In genomic region chr10:125084191-125085186, GRCh38 we compare ENCODE assay signal across 8 cellular contexts.
DNase-seq lines count a peak whose midpoint lies in the region; ATAC-seq and TF ChIP-seq lines count a peak whose summit lies in the region.

No MANE protein-coding gene starts in this region.

- H3K4me1 ChIP-seq in cardiac muscle cell (ENCODE audit: low read depth) (peaks cover 10% of the 10 kb centered on the region), sigmoid colon (peaks cover 0 to 52% (median 45%) of the 10 kb centered on the region in 4 donors)

- ATAC-seq in activated CD4-positive, CD25-positive, alpha-beta regulatory T cell treated with anti-CD3 and anti-CD28 coated beads, Interleukin-2, amount 50 U/mL, for 24 hours, result no peak
- ATAC-seq in HG03442 (IDR thresholded peaks at IDR 0.05; ENCODE audit: unreplicated experiment), result no peak

- peak; percentile 81 for DNase-seq in H4 (ENCODE audit: low spot score)
- DNase-seq in T1000 (lab: John Stamatoyannopoulos, UW), result peak; percentile 81
- peak in 1 of 2 donors; percentile 89 for DNase-seq in cardiac muscle cell (ENCODE audit: low read depth in 1 of 2, low spot score in 1 of 2)
- DNase-seq in sigmoid colon, result peak; percentile 65
- DNase-seq in NCI-H2081 treated with DMSO at 0.1 percent for 48 hours (lab: John Stamatoyannopoulos, UW), result no peak
- no peak for DNase-seq in SKM-1 (lab: John Stamatoyannopoulos, UW; ENCODE audit: unreplicated experiment)

- peak; percentile 39 for TF ChIP-seq CTCF in cardiac muscle cell (IDR thresholded peaks at IDR 0.05; ENCODE audit: low read depth, low read length)
- TF ChIP-seq CTCF in sigmoid colon (IDR thresholded peaks at IDR 0.05), result no peak

- H3K27ac ChIP-seq in cardiac muscle cell, result no peak overlapping the region
- H3K27ac ChIP-seq in sigmoid colon, result peak overlapping the region in 3 of 4 donors; percentile 19 to 81 (median 63)

- TF ChIP-seq EP300 in sigmoid colon (IDR thresholded peaks at IDR 0.05), result no peak

- TF ChIP-seq POLR2A in sigmoid colon (IDR thresholded peaks at IDR 0.05), result no peak

- no peaks in the 10 kb centered on the region for H3K36me3 ChIP-seq in cardiac muscle cell
- H3K36me3 ChIP-seq in sigmoid colon, result no peaks in the 10 kb centered on the region

- no peak overlapping the region for H3K4me3 ChIP-seq in cardiac muscle cell
- H3K4me3 ChIP-seq in sigmoid colon, result no peak overlapping the region

- intact Hi-C loops in sigmoid colon (cut with DNase I), result no loop called here

- H3K27me3 ChIP-seq in cardiac muscle cell, result no peaks in the 10 kb centered on the region
- H3K27me3 ChIP-seq in sigmoid colon, result no peaks in the 10 kb centered on the region

- H3K9me3 ChIP-seq in cardiac muscle cell (ENCODE audit: low read depth) (no peaks in the 10 kb centered on the region), sigmoid colon (no peaks in the 10 kb centered on the region)

- 84 to 87% methylated on average over 28 of the region's 28 CpGs for WGBS in sigmoid colon, 2 donors

Comparison
In these comparisons a context has a peak if more than half of its experiments do, and no peak if none do; other contexts are left out.
1. DNase-seq: peak in H4 (single experiment), T1000 (single experiment) and sigmoid colon (single experiment); none in NCI-H2081 treated with DMSO at 0.1 percent for 48 hours (single experiment) and SKM-1 (single experiment).